ENCODE assay signal across 8 cellular contexts in genomic region chr2:714005-714741, GRCh38. TPM values are rescaled to one million over a fixed set of nuclear protein-coding genes. Genes with fewer than 3 reads are reported as not detected.
DNase-seq lines count a peak whose midpoint lies in the region; ATAC-seq and TF ChIP-seq lines count a peak whose summit lies in the region.

No MANE protein-coding gene starts in this region.

- ATAC-seq in GM19455 (IDR thresholded peaks at IDR 0.05; ENCODE audit: unreplicated experiment) (peak; percentile 96), HG03354 (IDR thresholded peaks at IDR 0.05; ENCODE audit: poor library complexity, severe bottlenecking, unreplicated experiment) (peak; percentile 99)
- ATAC-seq in activated naive CD4-positive, alpha-beta T cell treated with anti-CD3 and anti-CD28 coated beads, Interleukin-2, amount 50 U/mL, for 72 hours, result peak; percentile 67 to 74

- TF ChIP-seq CTCF in right atrium auricular region (IDR thresholded peaks at IDR 0.05), result peak; percentile 38 to 76

- H3K9me3 ChIP-seq in right atrium auricular region, result no peaks in the 10 kb centered on the region

- no peak overlapping the region for H3K27ac ChIP-seq in right atrium auricular region

- no peak overlapping the region for H3K27ac Mint-ChIP-seq in activated naive CD4-positive, alpha-beta T cell treated with anti-CD3 and anti-CD28 coated beads, Interleukin-2, amount 50 U/mL, for 72 hours

- no peaks in the 10 kb centered on the region for H3K36me3 ChIP-seq in right atrium auricular region

- H3K4me1 ChIP-seq in right atrium auricular region, result no peaks in the 10 kb centered on the region

- H3K36me3 Mint-ChIP-seq in activated naive CD4-positive, alpha-beta T cell treated with anti-CD3 and anti-CD28 coated beads, Interleukin-2, amount 50 U/mL, for 72 hours, result no peaks in the 10 kb centered on the region

- no peak overlapping the region for H3K4me3 ChIP-seq in right atrium auricular region

- peaks cover 0 to 4% of the 10 kb centered on the region in 2 donors for H3K27me3 ChIP-seq in right atrium auricular region

- H3K9me3 Mint-ChIP-seq in activated naive CD4-positive, alpha-beta T cell treated with anti-CD3 and anti-CD28 coated beads, Interleukin-2, amount 50 U/mL, for 72 hours, result no peaks in the 10 kb centered on the region

- DNase-seq in NCI-H2171 treated with DMSO at 0.1 percent for 48 hours (lab: John Stamatoyannopoulos, UW), result peak; percentile 10
- DNase-seq in NCI-H2171 (lab: John Stamatoyannopoulos, UW), result no peak
- DNase-seq in NCI-H226, result peak; percentile 11
- DNase-seq in activated naive CD4-positive, alpha-beta T cell treated with anti-CD3 and anti-CD28 coated beads, Interleukin-2, amount 50 U/mL, for 72 hours (ENCODE audit: low spot score in 2 of 2), result peak in 1 of 2 donors; percentile 60
- DNase-seq in right atrium auricular region (ENCODE audit: low spot score), result no peak
- peak; percentile 9 for DNase-seq in smooth muscle cell of the brain vasculature (ENCODE audit: low read depth, low spot score)

RNA-seq across cellular contexts. Expression of gene TMEM18, which starts 37.0 kb away (rescaled TPM):
- total RNA-seq in activated naive CD4-positive, alpha-beta T cell treated with anti-CD3 and anti-CD28 coated beads, Interleukin-2, amount 50 U/mL, for 72 hours, result 10 to 100 TPM; 27.0 to 36.9 TPM
- 10 to 100 TPM in 1 of 2 donors, 1 to 10 TPM in 1; 7.6 to 11.9 TPM for total RNA-seq in right atrium auricular region

Comparison
In these comparisons a context has a peak if more than half of its experiments do, and no peak if none do; other contexts are left out.
1. DNase-seq: peak in NCI-H2171 treated with DMSO at 0.1 percent for 48 hours (single experiment), NCI-H226 (single experiment) and smooth muscle cell of the brain vasculature (single experiment); none in NCI-H2171 (single experiment) and right atrium auricular region (single experiment).
2. Peak in every context shown above with its lines, with median percentiles within 50 percentile points of each other: ATAC-seq.